ENCODE assay signal across 8 cellular contexts in genomic region chr10:104332243-104333036, GRCh38. TPM values are rescaled to one million over a fixed set of nuclear protein-coding genes. Genes with fewer than 3 reads are reported as not detected.
DNase-seq lines count a peak whose midpoint lies in the region; ATAC-seq and TF ChIP-seq lines count a peak whose summit lies in the region.

No MANE protein-coding gene starts in this region.

- no peaks in the 10 kb centered on the region for H3K27me3 ChIP-seq in CD8-positive, alpha-beta memory T cell (ENCODE audit: insufficient read depth, low read length, poor library complexity, severe bottlenecking)
- H3K27me3 ChIP-seq in cardiac muscle cell: no peaks in the 10 kb centered on the region
- H3K27me3 ChIP-seq in psoas muscle (ENCODE audit: insufficient read depth in 3 of 3, low read length in 2 of 3): no peaks in the 10 kb centered on the region

- peaks cover 0 to 33% (median 8%) of the 10 kb centered on the region in 3 donors for H3K36me3 Mint-ChIP-seq in CD8-positive, alpha-beta memory T cell
- peaks cover 8 to 9% of the 10 kb centered on the region in 2 donors for H3K36me3 Mint-ChIP-seq in activated T-cell treated with anti-CD3 and anti-CD28 coated beads, Interleukin-2, amount 50 U/mL, for 72 hours (ENCODE audit: insufficient read depth in 2 of 2)
- H3K36me3 Mint-ChIP-seq in stimulated activated memory B cell treated with anti-CD40 and anti-IgM and Interleukin-4, amounts not matched to agents 10 μg/mL and 1 μg/mL and 100 μg/mL, for 72 hours: no peaks in the 10 kb centered on the region

- ATAC-seq in activated T-cell treated with anti-CD3 and anti-CD28 coated beads, Interleukin-2, amount 50 U/mL, for 72 hours (replicated peaks in 1 of 2): no peak
- ATAC-seq in psoas muscle: no peak
- no peak for ATAC-seq in stimulated activated memory B cell treated with anti-CD40 and anti-IgM and Interleukin-4, amounts not matched to agents 10 μg/mL and 1 μg/mL and 100 μg/mL, for 72 hours

- no peak for DNase-seq in CD8-positive, alpha-beta memory T cell
- no peak for DNase-seq in activated T-cell treated with anti-CD3 and anti-CD28 coated beads, Interleukin-2, amount 50 U/mL, for 72 hours
- peak; percentile 45 to 59 for DNase-seq in cardiac muscle cell (ENCODE audit: low read depth in 1 of 2, low spot score in 1 of 2)
- DNase-seq in psoas muscle: no peak
- DNase-seq in substantia nigra (lab: John Stamatoyannopoulos, UW): no peak
- no peak for DNase-seq in NCI-H2196 (lab: John Stamatoyannopoulos, UW; ENCODE audit: unreplicated experiment)
- DNase-seq in central memory CD4-positive, alpha-beta T cell: no peak

- H3K27me3 Mint-ChIP-seq in CD8-positive, alpha-beta memory T cell: peaks cover 0 to 11% of the 10 kb centered on the region in 2 donors
- no peaks in the 10 kb centered on the region for H3K27me3 Mint-ChIP-seq in activated T-cell treated with anti-CD3 and anti-CD28 coated beads, Interleukin-2, amount 50 U/mL, for 72 hours (ENCODE audit: low read depth)
- no peaks in the 10 kb centered on the region for H3K27me3 Mint-ChIP-seq in stimulated activated memory B cell treated with anti-CD40 and anti-IgM and Interleukin-4, amounts not matched to agents 10 μg/mL and 1 μg/mL and 100 μg/mL, for 72 hours

- no peaks in the 10 kb centered on the region for H3K9me3 Mint-ChIP-seq in CD8-positive, alpha-beta memory T cell
- H3K9me3 Mint-ChIP-seq in activated T-cell treated with anti-CD3 and anti-CD28 coated beads, Interleukin-2, amount 50 U/mL, for 72 hours: no peaks in the 10 kb centered on the region
- H3K9me3 Mint-ChIP-seq in stimulated activated memory B cell treated with anti-CD40 and anti-IgM and Interleukin-4, amounts not matched to agents 10 μg/mL and 1 μg/mL and 100 μg/mL, for 72 hours: no peaks in the 10 kb centered on the region

- peak overlapping the region; percentile 6 to 81 (median 67) for H3K4me3 Mint-ChIP-seq in CD8-positive, alpha-beta memory T cell
- H3K4me3 Mint-ChIP-seq in activated T-cell treated with anti-CD3 and anti-CD28 coated beads, Interleukin-2, amount 50 U/mL, for 72 hours: peak overlapping the region; percentile 41 to 70
- no peak overlapping the region for H3K4me3 Mint-ChIP-seq in stimulated activated memory B cell treated with anti-CD40 and anti-IgM and Interleukin-4, amounts not matched to agents 10 μg/mL and 1 μg/mL and 100 μg/mL, for 72 hours

- CTCF ChIA-PET in CD8-positive, alpha-beta memory T cell (lab: Charles Lee): interaction anchor here (0.7 to 3.8 kb wide), 2 partner anchors 21 to 27 kb away, joined by 3 to 24 read pairs; partner anchors contain the start of gene CFAP58

- H3K4me3 ChIP-seq in CD8-positive, alpha-beta memory T cell (ENCODE audit: low read length): no peak overlapping the region
- H3K4me3 ChIP-seq in cardiac muscle cell: no peak overlapping the region
- no peak overlapping the region for H3K4me3 ChIP-seq in psoas muscle

- peak overlapping the region; percentile 89 to 100 (median 98) for H3K27ac Mint-ChIP-seq in CD8-positive, alpha-beta memory T cell
- H3K27ac Mint-ChIP-seq in activated T-cell treated with anti-CD3 and anti-CD28 coated beads, Interleukin-2, amount 50 U/mL, for 72 hours: no peak overlapping the region
- H3K27ac Mint-ChIP-seq in stimulated activated memory B cell treated with anti-CD40 and anti-IgM and Interleukin-4, amounts not matched to agents 10 μg/mL and 1 μg/mL and 100 μg/mL, for 72 hours: no peak overlapping the region

- no peaks in the 10 kb centered on the region for H3K9me3 ChIP-seq in CD8-positive, alpha-beta memory T cell (ENCODE audit: low read length)
- H3K9me3 ChIP-seq in cardiac muscle cell (ENCODE audit: low read depth): no peaks in the 10 kb centered on the region
- no peaks in the 10 kb centered on the region for H3K9me3 ChIP-seq in psoas muscle

- 71 to 77% (median 76%) methylated on average over 11 of the region's 11 CpGs for WGBS in psoas muscle, 3 donors

- POLR2A ChIA-PET in CD8-positive, alpha-beta memory T cell (lab: Charles Lee): no interaction called here

- peaks cover 85 to 98% (median 97%) of the 10 kb centered on the region in 3 donors for H3K4me1 Mint-ChIP-seq in CD8-positive, alpha-beta memory T cell
- peaks cover 95% of the 10 kb centered on the region for H3K4me1 Mint-ChIP-seq in activated T-cell treated with anti-CD3 and anti-CD28 coated beads, Interleukin-2, amount 50 U/mL, for 72 hours (ENCODE audit: low read depth)
- peaks cover 86% of the 10 kb centered on the region for H3K4me1 Mint-ChIP-seq in stimulated activated memory B cell treated with anti-CD40 and anti-IgM and Interleukin-4, amounts not matched to agents 10 μg/mL and 1 μg/mL and 100 μg/mL, for 72 hours

- TF ChIP-seq CTCF in cardiac muscle cell (IDR thresholded peaks at IDR 0.05; ENCODE audit: low read depth, low read length): no peak
- no peak for TF ChIP-seq CTCF in psoas muscle (IDR thresholded peaks at IDR 0.05)

- H3K27ac ChIP-seq in CD8-positive, alpha-beta memory T cell (ENCODE audit: low read depth, low read length): peak overlapping the region; percentile 75
- H3K27ac ChIP-seq in cardiac muscle cell (peak overlapping the region; percentile 84), psoas muscle (peak overlapping the region; percentile 83), substantia nigra (ENCODE audit: low read depth, low read length, poor library complexity, severe bottlenecking) (no peak overlapping the region)

- peaks cover 7% of the 10 kb centered on the region for H3K36me3 ChIP-seq in CD8-positive, alpha-beta memory T cell (ENCODE audit: insufficient read depth, low read length)
- no peaks in the 10 kb centered on the region for H3K36me3 ChIP-seq in cardiac muscle cell
- peaks cover 0 to 3% of the 10 kb centered on the region in 2 donors for H3K36me3 ChIP-seq in psoas muscle (ENCODE audit: insufficient read depth in 1 of 2, low read depth in 1 of 2)

- peaks cover 96% of the 10 kb centered on the region for H3K4me1 ChIP-seq in CD8-positive, alpha-beta memory T cell (ENCODE audit: insufficient read depth, low read length)
- H3K4me1 ChIP-seq in cardiac muscle cell (ENCODE audit: low read depth): peaks cover 79% of the 10 kb centered on the region
- peaks cover 81% of the 10 kb centered on the region for H3K4me1 ChIP-seq in psoas muscle

- intact Hi-C loops in psoas muscle (cut with DNase I): no loop called here

RNA-seq across cellular contexts. Expression of gene ITPRIP, which starts 5.8 kb away (rescaled TPM):
- total RNA-seq in CD8-positive, alpha-beta memory T cell: 10 to 100 TPM; 12.8 to 13.1 TPM
- polyA plus RNA-seq in CD8-positive, alpha-beta memory T cell: 23.1 TPM
- total RNA-seq in activated T-cell treated with anti-CD3 and anti-CD28 coated beads, Interleukin-2, amount 50 U/mL, for 72 hours: 10 to 100 TPM; 27.8 to 29.7 TPM
- total RNA-seq in cardiac muscle cell: 12.7 and 19.0 TPM in 2 replicates
- polyA plus RNA-seq in cardiac muscle cell: 20.1 and 23.3 TPM in 2 replicates
- 10 to 100 TPM in 1 of 4 donors, 1 to 10 TPM in 3; 7.2 to 25.6 (median 8.6) TPM for total RNA-seq in psoas muscle
- polyA plus RNA-seq in psoas muscle: 100 to 1,000 TPM in 1 of 3 donors, 10 to 100 TPM in 1, 1 to 10 TPM in 1; 6.2 to 118 (median 12.3) TPM

RNA-seq across cellular contexts. Expression of gene CFAP58, which starts 21.2 kb away (rescaled TPM):
- total RNA-seq in CD8-positive, alpha-beta memory T cell: under 1 TPM in 1 of 2 experiments, not detected in 1; 0.07 TPM
- not detected for polyA plus RNA-seq in CD8-positive, alpha-beta memory T cell
- 1 to 10 TPM in 1 of 2 donors, under 1 TPM in 1; 0.72 to 1.1 TPM for total RNA-seq in activated T-cell treated with anti-CD3 and anti-CD28 coated beads, Interleukin-2, amount 50 U/mL, for 72 hours
- 0.99 and 1.9 TPM in 2 replicates for total RNA-seq in cardiac muscle cell
- polyA plus RNA-seq in cardiac muscle cell: 1.1 and 1.4 TPM in 2 replicates
- under 1 TPM; 0.21 to 0.74 (median 0.56) TPM for total RNA-seq in psoas muscle
- polyA plus RNA-seq in psoas muscle: 1 to 10 TPM in 1 of 3 donors, under 1 TPM in 2; 0.04 to 1.4 (median 0.07) TPM

Comparison
In these comparisons a context has a peak if more than half of its experiments do, and no peak if none do; other contexts are left out.
1. DNase-seq: peak in cardiac muscle cell (2 of 2); none in CD8-positive, alpha-beta memory T cell (0 of 5), activated T-cell treated with anti-CD3 and anti-CD28 coated beads, Interleukin-2, amount 50 U/mL, for 72 hours (0 of 2), psoas muscle (0 of 2), substantia nigra (0 of 49), NCI-H2196 (single experiment) and central memory CD4-positive, alpha-beta T cell (single experiment).
2. H3K27ac Mint-ChIP-seq: peak in CD8-positive, alpha-beta memory T cell (8 of 8); none in activated T-cell treated with anti-CD3 and anti-CD28 coated beads, Interleukin-2, amount 50 U/mL, for 72 hours (single experiment) and stimulated activated memory B cell treated with anti-CD40 and anti-IgM and Interleukin-4, amounts not matched to agents 10 μg/mL and 1 μg/mL and 100 μg/mL, for 72 hours (single experiment).